In the genomic region with DNA sequence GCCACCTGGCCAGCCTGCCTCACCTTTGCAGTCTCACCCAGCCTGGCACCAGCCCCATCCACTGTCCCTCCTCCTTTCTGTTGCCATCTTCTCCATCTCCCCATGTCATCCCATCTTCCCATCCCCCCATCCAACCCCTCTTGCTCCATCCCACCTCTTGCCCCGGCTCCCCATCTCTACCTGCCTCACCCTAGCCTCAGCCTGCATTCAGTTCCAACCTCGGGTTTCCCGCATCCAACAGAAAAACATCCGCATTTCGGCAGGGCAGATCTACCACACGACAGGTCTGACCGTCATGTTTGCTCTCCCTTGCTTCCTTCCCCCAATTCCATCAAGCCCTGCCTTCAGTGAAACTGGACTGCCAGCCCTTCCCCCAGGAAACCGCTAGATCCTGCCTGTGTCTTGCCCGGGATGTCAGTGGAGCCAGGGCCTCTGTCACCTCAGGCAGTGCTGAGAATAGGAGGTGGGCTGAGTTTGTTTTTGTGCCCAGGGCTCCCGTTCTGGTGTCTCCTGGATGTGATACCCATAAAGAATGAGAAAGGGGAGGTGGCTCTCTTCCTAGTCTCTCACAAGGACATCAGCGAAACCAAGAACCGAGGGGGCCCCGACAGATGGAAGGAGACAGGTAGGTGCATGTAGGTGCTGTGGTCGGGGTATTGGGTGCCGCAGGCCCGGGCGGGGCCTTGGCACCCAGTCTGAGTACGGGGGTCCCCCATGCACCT, we compare ENCODE assay signal across 1 cellular context.
A peak's percentile ranks its signal among the peaks of the same experiment; 100 is the strongest.
TF ChIP-seq lines count a peak whose summit lies in the region.

No MANE protein-coding gene starts in this region.

TF ChIP-seq in endothelial cell of umbilical vein, 7 proteins besides CTCF, POLR2A, EP300 and RAD21:
- TF ChIP-seq EZH2 (IDR thresholded peaks at IDR 0.05; ENCODE audit: borderline replicate concordance, low read depth, low read length, severe bottlenecking): peak; percentile 3
- no peak for TF ChIP-seq JUN (IDR thresholded peaks at IDR 0.05; ENCODE audit: borderline replicate concordance, insufficient read depth, insufficient read length, low read depth)
